ENCODE assay signal across 8 cellular contexts in the genomic region with DNA sequence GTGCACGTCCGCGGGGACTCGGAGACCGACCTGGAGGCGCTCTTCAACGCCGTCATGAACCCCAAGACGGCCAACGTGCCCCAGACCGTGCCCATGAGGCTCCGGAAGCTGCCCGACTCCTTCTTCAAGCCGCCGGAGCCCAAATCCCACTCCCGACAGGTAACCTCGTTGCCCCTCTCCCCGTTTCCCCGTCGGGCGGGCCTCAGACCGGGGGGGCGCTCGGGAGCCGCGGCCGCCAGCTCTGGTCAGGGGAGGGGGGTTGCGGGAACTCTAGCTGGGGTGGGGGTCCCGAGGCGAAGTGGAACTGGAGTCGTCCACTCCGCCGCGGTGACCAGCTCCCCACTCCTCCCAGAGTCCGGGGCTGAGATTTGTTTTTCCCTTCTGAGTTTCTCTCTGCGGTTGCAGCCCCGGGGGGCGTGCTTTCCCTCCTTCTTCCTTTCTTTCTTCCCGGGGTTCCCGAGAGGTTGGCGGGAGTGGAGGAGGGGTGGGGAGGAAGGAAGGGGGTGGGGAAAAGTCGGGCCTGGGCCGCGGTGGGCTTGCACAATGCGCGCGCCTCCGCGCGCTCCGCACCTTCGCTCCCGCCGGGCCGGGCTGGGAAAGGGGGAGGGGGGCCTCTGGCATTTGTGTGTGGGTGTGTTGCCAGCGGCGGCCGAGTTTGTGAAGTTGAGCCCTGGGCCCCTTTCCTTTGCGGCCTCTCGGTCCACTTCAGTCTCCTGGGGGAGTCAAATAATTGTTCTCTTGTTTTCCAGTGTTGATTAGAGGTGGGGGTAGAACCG. TPM values are rescaled to one million over a fixed set of nuclear protein-coding genes. Genes with fewer than 3 reads are reported as not detected.
A peak's percentile ranks its signal among the peaks of the same experiment; 100 is the strongest.
DNase-seq lines count a peak whose midpoint lies in the region; ATAC-seq, FAIRE-seq and TF ChIP-seq lines count a peak whose summit lies in the region.

No MANE protein-coding gene starts in this region.

- in situ Hi-C loops in K562 (cut with MboI), result no loop called here

- CTCF ChIA-PET in GM10248 (lab: Yijun Ruan, JAX), result no interaction called here
- CTCF ChIA-PET in K562 (lab: Yijun Ruan, JAX; ENCODE audit: low intra/inter-chr PET ratio), result no interaction called here

- no peaks in the 10 kb centered on the region for H3K9me3 ChIP-seq in K562 (replicated peaks; ENCODE audit: control insufficient read depth, insufficient read depth, low read depth, low read length)

- ATAC-seq in K562 (no peak), HG03045 (IDR thresholded peaks at IDR 0.05; ENCODE audit: unreplicated experiment) (no peak)

- H3K36me3 ChIP-seq in K562 (ENCODE audit: control insufficient read depth, insufficient read depth, low read length), result no peaks in the 10 kb centered on the region

- TF ChIP-seq POLR2A in K562 (conservative IDR thresholded peaks at IDR 0.05) (no peak), erythroblast (IDR thresholded peaks at IDR 0.05; ENCODE audit: low read length) (no peak)

- H3K27me3 ChIP-seq in K562 (ENCODE audit: control insufficient read depth in 2 of 2, insufficient read depth in 2 of 2, low read length in 2 of 2), result peaks cover 0 to 6% of the 10 kb centered on the region in 2 experiments; a peak in 1 of 5 replicates

- no peak for TF ChIP-seq RAD21 in K562 (CRISPR knock-in tag; conservative IDR thresholded peaks at IDR 0.05 in 1 of 2, IDR thresholded peaks at IDR 0.05 in 1 of 2)

- TF ChIP-seq CTCF in GM10248 (IDR thresholded peaks at IDR 0.05; ENCODE audit: control extremely low read depth, extremely low read depth, low read depth, missing control alignments) (no peak), K562 (IDR thresholded peaks at IDR 0.05 in 2 of 3, conservative IDR thresholded peaks at IDR 0.05 in 1 of 3; ENCODE audit: insufficient read depth in 2 of 3, low read depth in 1 of 3, low read length in 3 of 3) (no peak)

- peaks cover 0 to 12% of the 10 kb centered on the region in 2 experiments; a peak in 1 of 5 replicates for H3K4me1 ChIP-seq in K562 (replicated peaks in 1 of 2; ENCODE audit: control insufficient read depth in 2 of 2, insufficient read depth in 2 of 2, low read length in 2 of 2)

- WGBS in K562 (ENCODE audit: insufficient coverage, low coverage, missing lambda C conversion rate), result no CpG with 5 or more reads among the region's 61 CpGs

- H3K79me2 ChIP-seq in K562 (ENCODE audit: control insufficient read depth, insufficient read depth, low read length), result no peaks in the 10 kb centered on the region

- no peaks in the 10 kb centered on the region for H3K9me1 ChIP-seq in K562 (ENCODE audit: control insufficient read depth, insufficient read depth, low read length)

- no peaks in the 10 kb centered on the region for H4K20me1 ChIP-seq in K562 (replicated peaks; ENCODE audit: control insufficient read depth, insufficient read depth, low read length)

- H3K9ac ChIP-seq in K562 (ENCODE audit: insufficient read depth in 1 of 2, low read depth in 2 of 2, low read length in 2 of 2), result no peak overlapping the region

- POLR2A ChIA-PET in GM10248 (lab: Yijun Ruan, JAX), result no interaction called here
- POLR2A ChIA-PET in K562 (lab: Yijun Ruan, JAX), result no interaction called here

- intact Hi-C loops in K562 (cut with micrococcal nuclease), result no loop called here

- H3K4me3 ChIP-seq in K562, result no peak overlapping the region

- peak; percentile 32 for DNase-seq in GM10248 (ENCODE audit: extremely low spot score)
- DNase-seq in M059J (ENCODE audit: low read depth), result peak; percentile 75
- DNase-seq in K562 (ENCODE audit: extremely low read depth in 1 of 4, low spot score in 3 of 4), result no peak
- DNase-seq in hypothalamus (lab: John Stamatoyannopoulos, UW), result peak in 32 of 51 donors; percentile 3 to 68 (median 27)
- peak; percentile 11 for DNase-seq in putamen (ENCODE audit: low spot score)
- no peak for DNase-seq in GF-D8 (lab: John Stamatoyannopoulos, UW)
- no peak for DNase-seq in erythroblast (lab: John Stamatoyannopoulos, UW)

- no peak overlapping the region for H2AFZ ChIP-seq in K562 (ENCODE audit: low read depth, low read length)

- H3K4me2 ChIP-seq in K562 (ENCODE audit: insufficient read depth, low read length), result no peak overlapping the region

- no peak for FAIRE-seq in K562 (lab: Jason Lieb, UNC)

- H3K27ac ChIP-seq in K562 (ENCODE audit: extremely low read depth, low read depth, low read length), result no peak overlapping the region

- TF ChIP-seq EP300 in K562 (IDR thresholded peaks at IDR 0.05; ENCODE audit: low read length), result no peak

- no TSS peak for BruUV-seq in K562 (replicated peaks; lab: Mats Ljungman, UMichigan)

TF ChIP-seq in K562, 482 proteins besides CTCF, POLR2A, EP300 and RAD21:
- TF ChIP-seq HNRNPK (IDR thresholded peaks at IDR 0.05; ENCODE audit: low read depth, low read length, poor library complexity, severe bottlenecking) (peak; percentile 41), ADNP (tag; IDR thresholded peaks at IDR 0.05) (no peak)

RNA-seq across cellular contexts. Expression of a gene that starts 1.0 kb away (rescaled TPM):
- total RNA-seq in M059J (2014; rRNA removed; shearing (Covaris generic)), result 61.6 and 79.6 TPM in 2 replicates
- total RNA-seq in K562 (2011; cell fraction: chromatin; rRNA removed; ENCODE audit: low replicate concordance), result not detected in 2 replicates
- not detected in 2 replicates for total RNA-seq in K562 (2011; cell fraction: nucleolus; rRNA removed)
- total RNA-seq in K562 (2011; cell fraction: nucleoplasm; rRNA removed), result not detected in 2 replicates
- not detected in 2 replicates for total RNA-seq in K562 (2014; rRNA removed)
- total RNA-seq in K562 (2014; rRNA removed; fragmentation: Illumina TruSeq; extraction: Trizol), result not detected in 2 replicates
- total RNA-seq in K562 (2015; rRNA removed; fragmentation: Illumina TruSeq; extraction: Trizol), result not detected in 2 replicates
- total RNA-seq in K562 (2021), result 0.18 and 0.20 TPM in 2 replicates
- polyA plus RNA-seq in K562 (2011; rRNA removed), result not detected in 2 replicates
- polyA plus RNA-seq in K562 (2011; cell fraction: cytosol; rRNA removed), result not detected in 2 replicates
- polyA plus RNA-seq in K562 (2011; cell fraction: nucleus; rRNA removed), result not detected in 2 replicates
- polyA plus RNA-seq in K562 (2012), result 0.04 TPM in 1 of 2 replicates, not detected in the other
- not detected in 2 replicates for polyA plus RNA-seq in K562 (2014; fragmentation: Illumina TruSeq; extraction: Trizol)
- not detected for polyA plus RNA-seq in K562 (2014; fragmentation: Nextera tagmentation; extraction: Ambion mirVana)
- not detected in 2 replicates for polyA plus RNA-seq in K562 (2014; rRNA removed)
- polyA minus RNA-seq in K562 (2011; rRNA and poly(A)+ RNA removed), result not detected in 2 replicates
- 0.95 and 1.0 TPM in 2 replicates for polyA minus RNA-seq in K562 (2011; cell fraction: cytosol; rRNA and poly(A)+ RNA removed)
- 0.11 TPM in 1 of 2 replicates, not detected in the other for polyA minus RNA-seq in K562 (2011; cell fraction: nucleus; rRNA and poly(A)+ RNA removed)

Comparison
In these comparisons a context has a peak if more than half of its experiments do, and no peak if none do; other contexts are left out.
1. DNase-seq: peak in GM10248 (single experiment), M059J (single experiment), hypothalamus (32 of 51) and putamen (single experiment); none in K562 (0 of 4), GF-D8 (single experiment) and erythroblast (0 of 2).
2. RNA of a gene that starts 1.0 kb away (total RNA-seq): 61.6 to 79.6 TPM in M059J; 0.18 to 0.20 TPM in K562; every median in the first group is over 10 times any median in the second.